ENCODE assay signal across 10 cellular contexts in genomic region chr1:196723325-196724185, GRCh38. TPM values are rescaled to one million over a fixed set of nuclear protein-coding genes. Genes with fewer than 3 reads are reported as not detected.
DNase-seq lines count a peak whose midpoint lies in the region; ATAC-seq and TF ChIP-seq lines count a peak whose summit lies in the region.
"Had no signal": no experiment of that assay in that cellular context is flagged by ENCODE, and none has a peak within 500 bp of the region (broad histone marks: within the 10 kb centered on the region; RNA-seq: fewer than 3 reads in every experiment).

No MANE protein-coding gene starts in this region.

- H3K36me3 Mint-ChIP-seq in activated CD4-positive, alpha-beta memory T cell treated with anti-CD3 and anti-CD28 coated beads for 36 hours: no peaks in the 10 kb centered on the region
- no peaks in the 10 kb centered on the region for H3K36me3 Mint-ChIP-seq in type B pancreatic cell

- H3K4me1 ChIP-seq in foreskin keratinocyte: no peaks in the 10 kb centered on the region

- no peaks in the 10 kb centered on the region for H3K9me3 Mint-ChIP-seq in activated CD4-positive, alpha-beta memory T cell treated with anti-CD3 and anti-CD28 coated beads for 36 hours
- no peaks in the 10 kb centered on the region for H3K9me3 Mint-ChIP-seq in type B pancreatic cell
- H3K9me3 Mint-ChIP-seq: dendritic cell treated with granulocyte-macrophage colony-stimulating factor and Interleukin-4, amounts not matched to agents 40 ng/mL and 50 ng/mL, for 4 days; stimulated activated naive CD8-positive, alpha-beta T cell treated with anti-CD3 and anti-CD28 coated beads, Interleukin-15, Interleukin-2, amounts not matched to agents 100 ng/mL and 50 ng/mL, for 24 hours had no signal

- CTCF ChIA-PET in activated CD4-positive, alpha-beta memory T cell treated with anti-CD3 and anti-CD28 coated beads for 36 hours (lab: Charles Lee): interaction anchor here (0.7 to 1.1 kb wide), 2 partner anchors 10 to 633 kb away, joined by 3 to 5 read pairs; no protein-coding TSS in a partner anchor

- intact Hi-C loops in activated CD4-positive, alpha-beta memory T cell treated with anti-CD3 and anti-CD28 coated beads for 36 hours (cut with micrococcal nuclease): no loop called here

- DNase-seq in DMS 273 (lab: John Stamatoyannopoulos, UW; ENCODE audit: unreplicated experiment): peak; percentile 72
- no peak for DNase-seq in DMS 273 treated with DMSO at 0.1 percent for 48 hours (lab: John Stamatoyannopoulos, UW)
- DNase-seq in NCI-H2171 treated with DMSO at 0.1 percent for 48 hours (lab: John Stamatoyannopoulos, UW): peak; percentile 49
- peak; percentile 60 for DNase-seq in activated CD4-positive, alpha-beta memory T cell treated with anti-CD3 and anti-CD28 coated beads for 36 hours
- DNase-seq in foreskin keratinocyte: peak; percentile 46 to 59
- no peak for DNase-seq in type B pancreatic cell (ENCODE audit: extremely low spot score, unreplicated experiment)

- no peak overlapping the region for H3K27ac ChIP-seq in foreskin keratinocyte

- H3K4me1 Mint-ChIP-seq in activated CD4-positive, alpha-beta memory T cell treated with anti-CD3 and anti-CD28 coated beads for 36 hours (ENCODE audit: low read depth): no peaks in the 10 kb centered on the region
- H3K4me1 Mint-ChIP-seq in type B pancreatic cell (ENCODE audit: unreplicated experiment): no peaks in the 10 kb centered on the region

- peak; percentile 99 for ATAC-seq in GM19351 (IDR thresholded peaks at IDR 0.05; ENCODE audit: unreplicated experiment)
- ATAC-seq in HG03159 (IDR thresholded peaks at IDR 0.05; ENCODE audit: unreplicated experiment): peak; percentile 99
- ATAC-seq in foreskin keratinocyte: peak; percentile 98

- H3K4me3 Mint-ChIP-seq in activated CD4-positive, alpha-beta memory T cell treated with anti-CD3 and anti-CD28 coated beads for 36 hours: no peak overlapping the region
- H3K4me3 Mint-ChIP-seq in type B pancreatic cell: no peak overlapping the region
- H3K4me3 Mint-ChIP-seq: dendritic cell treated with granulocyte-macrophage colony-stimulating factor and Interleukin-4, amounts not matched to agents 40 ng/mL and 50 ng/mL, for 4 days; stimulated activated naive CD8-positive, alpha-beta T cell treated with anti-CD3 and anti-CD28 coated beads, Interleukin-15, Interleukin-2, amounts not matched to agents 100 ng/mL and 50 ng/mL, for 24 hours had no signal

- TF ChIP-seq CTCF in foreskin keratinocyte (conservative IDR thresholded peaks at IDR 0.05) (no peak), type B pancreatic cell (conservative IDR thresholded peaks at IDR 0.05) (peak; percentile 73)

- no peaks in the 10 kb centered on the region for H3K27me3 ChIP-seq in foreskin keratinocyte

- H3K27me3 Mint-ChIP-seq in activated CD4-positive, alpha-beta memory T cell treated with anti-CD3 and anti-CD28 coated beads for 36 hours: no peaks in the 10 kb centered on the region
- peaks cover 8% of the 10 kb centered on the region for H3K27me3 Mint-ChIP-seq in type B pancreatic cell
- H3K27me3 Mint-ChIP-seq: dendritic cell treated with granulocyte-macrophage colony-stimulating factor and Interleukin-4, amounts not matched to agents 40 ng/mL and 50 ng/mL, for 4 days; stimulated activated naive CD8-positive, alpha-beta T cell treated with anti-CD3 and anti-CD28 coated beads, Interleukin-15, Interleukin-2, amounts not matched to agents 100 ng/mL and 50 ng/mL, for 24 hours had no signal

- POLR2A ChIA-PET in activated CD4-positive, alpha-beta memory T cell treated with anti-CD3 and anti-CD28 coated beads for 36 hours (lab: Charles Lee): no interaction called here

- H3K27ac Mint-ChIP-seq in activated CD4-positive, alpha-beta memory T cell treated with anti-CD3 and anti-CD28 coated beads for 36 hours: no peak overlapping the region
- no peak overlapping the region for H3K27ac Mint-ChIP-seq in type B pancreatic cell
- H3K27ac Mint-ChIP-seq: dendritic cell treated with granulocyte-macrophage colony-stimulating factor and Interleukin-4, amounts not matched to agents 40 ng/mL and 50 ng/mL, for 4 days; stimulated activated naive CD8-positive, alpha-beta T cell treated with anti-CD3 and anti-CD28 coated beads, Interleukin-15, Interleukin-2, amounts not matched to agents 100 ng/mL and 50 ng/mL, for 24 hours had no signal

RNA-seq across cellular contexts. Expression of gene CFHR3, which starts 51.1 kb away (rescaled TPM):
- not detected for total RNA-seq in activated CD4-positive, alpha-beta memory T cell treated with anti-CD3 and anti-CD28 coated beads for 36 hours
- total RNA-seq in foreskin keratinocyte (not detected in 2 replicates), type B pancreatic cell (ENCODE audit: low replicate concordance) (1.5 TPM in 1 of 2 replicates, not detected in the other)
- not detected in 2 replicates for polyA plus RNA-seq in foreskin keratinocyte

Comparison
In these comparisons a context has a peak if more than half of its experiments do, and no peak if none do; other contexts are left out.
1. DNase-seq: peak in DMS 273 (single experiment), NCI-H2171 treated with DMSO at 0.1 percent for 48 hours (single experiment), activated CD4-positive, alpha-beta memory T cell treated with anti-CD3 and anti-CD28 coated beads for 36 hours (single experiment) and foreskin keratinocyte (2 of 2); none in DMS 273 treated with DMSO at 0.1 percent for 48 hours (single experiment) and type B pancreatic cell (single experiment).
2. Peak in every context shown above with its lines, with median percentiles within 50 percentile points of each other: ATAC-seq.